Comparison of ENCODE assay signal across 18 cellular contexts in genomic region chr7:149778327-149778637, GRCh38. TPM values are rescaled to one million over a fixed set of nuclear protein-coding genes. Genes with fewer than 3 reads are reported as not detected.
DNase-seq lines count a peak whose midpoint lies in the region; ATAC-seq and TF ChIP-seq lines count a peak whose summit lies in the region.
"Had no signal": no experiment of that assay in that cellular context is flagged by ENCODE, and none has a peak within 500 bp of the region (broad histone marks: within the 10 kb centered on the region; RNA-seq: fewer than 3 reads in every experiment).

No MANE protein-coding gene starts in this region.

- DNase-seq in progenitor cell of endocrine pancreas (ENCODE audit: low spot score, unreplicated experiment) = no peak
- no peak for DNase-seq in NCI-H2196 (lab: John Stamatoyannopoulos, UW; ENCODE audit: unreplicated experiment)
- no peak for DNase-seq in activated CD8-positive, alpha-beta memory T cell treated with anti-CD3 and anti-CD28 coated beads, Interleukin-2, amount 10 ng/mL, durations not matched to agents 7 days and 5 days
- DNase-seq in NCI-H2107 (lab: John Stamatoyannopoulos, UW) = no peak
- DNase-seq: CD4-positive, CD25-positive, alpha-beta regulatory T cell; CD8-positive, alpha-beta T cell; DMS 273 treated with DMSO at 0.1 percent for 48 hours; DMS79; EL; GDM1; GM23248; HCEC 1CT had no signal

- H3K4me3 Mint-ChIP-seq in nephron (peak overlapping the region in 1 of 3 experiments; percentile 62), progenitor cell of endocrine pancreas (ENCODE audit: low read depth) (no peak overlapping the region)
- no peak overlapping the region for H3K4me3 Mint-ChIP-seq in activated CD8-positive, alpha-beta memory T cell treated with anti-CD3 and anti-CD28 coated beads, Interleukin-2, amount 10 ng/mL, durations not matched to agents 7 days and 5 days
- H3K4me3 Mint-ChIP-seq: CD8-positive, alpha-beta T cell had no signal

- H3K9me3 ChIP-seq in BLaER1 (no peaks in the 10 kb centered on the region), HEK293 (ENCODE audit: control insufficient read depth, insufficient read depth, low read depth, low read length) (no peaks in the 10 kb centered on the region)

- no peaks in the 10 kb centered on the region for H3K27me3 ChIP-seq in BLaER1

- H3K9ac ChIP-seq in BLaER1 = no peak overlapping the region
- H3K9ac ChIP-seq: GM23248 had no signal

- POLR2A ChIA-PET in HEK293 (lab: Yijun Ruan, JAX) = no interaction called here

- H3K36me3 Mint-ChIP-seq in nephron (ENCODE audit: low read depth) (no peaks in the 10 kb centered on the region), progenitor cell of endocrine pancreas (ENCODE audit: insufficient read depth) (no peaks in the 10 kb centered on the region)
- no peaks in the 10 kb centered on the region for H3K36me3 Mint-ChIP-seq in activated CD8-positive, alpha-beta memory T cell treated with anti-CD3 and anti-CD28 coated beads, Interleukin-2, amount 10 ng/mL, durations not matched to agents 7 days and 5 days
- H3K36me3 Mint-ChIP-seq: CD4-positive, CD25-positive, alpha-beta regulatory T cell; CD8-positive, alpha-beta T cell had no signal

- H3K4me2 ChIP-seq in BLaER1 = 0 out of 2 replicates have a peak overlapping the region, but pooled peaks have one; percentile 90

- no peak for ATAC-seq in activated CD8-positive, alpha-beta memory T cell treated with anti-CD3 and anti-CD28 coated beads, Interleukin-2, amount 10 ng/mL, durations not matched to agents 7 days and 5 days
- ATAC-seq: CD8-positive, alpha-beta T cell; GM12878 had no signal

- H3K27ac ChIP-seq in BLaER1 = no peak overlapping the region
- H3K27ac ChIP-seq in HEK293 (ENCODE audit: extremely low read depth, low read depth, low read length) = no peak overlapping the region
- H3K27ac ChIP-seq: C4-2B, GM23248 had no signal

- H3K4me1 ChIP-seq in BLaER1 = peaks cover 59% of the 10 kb centered on the region
- H3K4me1 ChIP-seq in HEK293 (ENCODE audit: control insufficient read depth, insufficient read depth, low read length) = no peaks in the 10 kb centered on the region

- no peak overlapping the region for H3K4me3 ChIP-seq in BLaER1
- H3K4me3 ChIP-seq in HEK293 (ENCODE audit: low read depth, low read length) = no peak overlapping the region
- H3K4me3 ChIP-seq: GM12878, GM23248 had no signal

- peaks cover 12% of the 10 kb centered on the region; the same call in 1 of the 2 replicates for H4K20me1 ChIP-seq in BLaER1

- H3K27me3 Mint-ChIP-seq in nephron (ENCODE audit: low read depth) (no peaks in the 10 kb centered on the region), progenitor cell of endocrine pancreas (peaks cover 35% of the 10 kb centered on the region)
- peaks cover 25% of the 10 kb centered on the region for H3K27me3 Mint-ChIP-seq in activated CD8-positive, alpha-beta memory T cell treated with anti-CD3 and anti-CD28 coated beads, Interleukin-2, amount 10 ng/mL, durations not matched to agents 7 days and 5 days

- no peak for TF ChIP-seq CTCF in HEK293 (tag by site-specific recombination; IDR thresholded peaks at IDR 0.05)
- TF ChIP-seq CTCF in nephron (IDR thresholded peaks at IDR 0.05; ENCODE audit: unreplicated experiment in 3 of 3) = no peak
- TF ChIP-seq CTCF in progenitor cell of endocrine pancreas (IDR thresholded peaks at IDR 0.05; ENCODE audit: unreplicated experiment) = no peak

- peaks cover 19% of the 10 kb centered on the region for H3K4me1 Mint-ChIP-seq in nephron
- peaks cover 2% of the 10 kb centered on the region for H3K4me1 Mint-ChIP-seq in progenitor cell of endocrine pancreas (ENCODE audit: low read depth)
- no peaks in the 10 kb centered on the region for H3K4me1 Mint-ChIP-seq in activated CD8-positive, alpha-beta memory T cell treated with anti-CD3 and anti-CD28 coated beads, Interleukin-2, amount 10 ng/mL, durations not matched to agents 7 days and 5 days

- CTCF ChIA-PET in HEK293 (lab: Yijun Ruan, JAX) = interaction anchor here (1.5 kb wide), 1 partner anchor 12 kb away, joined by 5 read pairs; no protein-coding TSS in a partner anchor
- CTCF ChIA-PET in activated CD8-positive, alpha-beta memory T cell treated with anti-CD3 and anti-CD28 coated beads, Interleukin-2, amount 10 ng/mL, durations not matched to agents 7 days and 5 days (lab: Charles Lee) = interaction anchor here (0.6 to 1.0 kb wide), 2 partner anchors 22 to 296 kb away, joined by 3 read pairs; no protein-coding TSS in a partner anchor

- H3K36me3 ChIP-seq in BLaER1 = no peaks in the 10 kb centered on the region
- H3K36me3 ChIP-seq in HEK293 (ENCODE audit: control insufficient read depth in 2 of 2, insufficient read depth in 1 of 2, low read length in 2 of 2) = no peaks in the 10 kb centered on the region

- H3K9me3 Mint-ChIP-seq in nephron (no peaks in the 10 kb centered on the region), progenitor cell of endocrine pancreas (ENCODE audit: low read depth) (no peaks in the 10 kb centered on the region)
- no peaks in the 10 kb centered on the region for H3K9me3 Mint-ChIP-seq in activated CD8-positive, alpha-beta memory T cell treated with anti-CD3 and anti-CD28 coated beads, Interleukin-2, amount 10 ng/mL, durations not matched to agents 7 days and 5 days (ENCODE audit: low read depth)
- H3K9me3 Mint-ChIP-seq: CD4-positive, CD25-positive, alpha-beta regulatory T cell; CD8-positive, alpha-beta T cell had no signal

- H3K27ac Mint-ChIP-seq in nephron (peak overlapping the region in 2 of 3 experiments; percentile 48 to 50), progenitor cell of endocrine pancreas (peak overlapping the region; percentile 56)
- no peak overlapping the region for H3K27ac Mint-ChIP-seq in activated CD8-positive, alpha-beta memory T cell treated with anti-CD3 and anti-CD28 coated beads, Interleukin-2, amount 10 ng/mL, durations not matched to agents 7 days and 5 days
- H3K27ac Mint-ChIP-seq: CD8-positive, alpha-beta T cell had no signal

TF ChIP-seq in HEK293, 187 proteins besides CTCF, POLR2A, EP300 and RAD21:
- peak; percentile 63 for TF ChIP-seq ZSCAN4 (tag by site-specific recombination; IDR thresholded peaks at IDR 0.05)
- TF ChIP-seq, protein P1, sequence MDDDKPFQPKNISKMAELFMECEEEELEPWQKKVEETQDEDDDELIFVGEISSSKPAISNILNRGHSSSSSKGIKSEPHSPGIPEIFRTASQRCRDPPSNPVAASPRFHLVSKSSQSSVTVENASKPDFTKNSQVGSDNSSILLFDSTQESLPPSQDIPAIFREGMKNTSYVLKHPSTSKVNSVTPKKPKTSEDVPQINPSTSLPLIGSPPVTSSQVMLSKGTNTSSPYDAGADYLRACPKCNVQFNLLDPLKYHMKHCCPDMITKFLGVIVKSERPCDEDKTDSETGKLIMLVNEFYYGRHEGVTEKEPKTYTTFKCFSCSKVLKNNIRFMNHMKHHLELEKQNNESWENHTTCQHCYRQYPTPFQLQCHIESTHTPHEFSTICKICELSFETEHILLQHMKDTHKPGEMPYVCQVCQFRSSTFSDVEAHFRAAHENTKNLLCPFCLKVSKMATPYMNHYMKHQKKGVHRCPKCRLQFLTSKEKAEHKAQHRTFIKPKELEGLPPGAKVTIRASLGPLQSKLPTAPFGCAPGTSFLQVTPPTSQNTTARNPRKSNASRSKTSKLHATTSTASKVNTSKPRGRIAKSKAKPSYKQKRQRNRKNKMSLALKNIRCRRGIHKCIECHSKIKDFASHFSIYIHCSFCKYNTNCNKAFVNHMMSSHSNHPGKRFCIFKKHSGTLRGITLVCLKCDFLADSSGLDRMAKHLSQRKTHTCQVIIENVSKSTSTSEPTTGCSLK (tag by site-specific recombination; IDR thresholded peaks at IDR 0.05) = no peak

RNA-seq across cellular contexts. Expression of gene ZNF467, which starts 4.9 kb away (rescaled TPM):
- total RNA-seq in progenitor cell of endocrine pancreas = 14.8 and 16.1 TPM in 2 replicates
- total RNA-seq in activated CD8-positive, alpha-beta memory T cell treated with anti-CD3 and anti-CD28 coated beads, Interleukin-2, amount 10 ng/mL, durations not matched to agents 7 days and 5 days = not detected
- total RNA-seq: A172, GM12878, GM23248 had no signal

RNA-seq across cellular contexts. Expression of gene ZNF862, which starts 59.9 kb away (rescaled TPM):
- 19.5 and 22.8 TPM in 2 replicates for total RNA-seq in progenitor cell of endocrine pancreas
- total RNA-seq in activated CD8-positive, alpha-beta memory T cell treated with anti-CD3 and anti-CD28 coated beads, Interleukin-2, amount 10 ng/mL, durations not matched to agents 7 days and 5 days = 10 to 100 TPM; 23.1 to 24.8 TPM

Comparison
In these comparisons a context has a peak if more than half of its experiments do, and no peak if none do; other contexts are left out.
1. RNA of gene ZNF467, which starts 4.9 kb away (total RNA-seq): 14.8 to 16.1 TPM in progenitor cell of endocrine pancreas; not detected in activated CD8-positive, alpha-beta memory T cell treated with anti-CD3 and anti-CD28 coated beads, Interleukin-2, amount 10 ng/mL, durations not matched to agents 7 days and 5 days; every median in the first group is over 10 times any median in the second.